Comparison of ENCODE assay signal across 33 cellular contexts in genomic region chr7:34057956-34058355, GRCh38.
DNase-seq lines count a peak whose midpoint lies in the region; ATAC-seq, FAIRE-seq and TF ChIP-seq lines count a peak whose summit lies in the region.
"Had no signal": no experiment of that assay in that cellular context is flagged by ENCODE, and none has a peak within 500 bp of the region (broad histone marks: within the 10 kb centered on the region; RNA-seq: fewer than 3 reads in every experiment).

No MANE protein-coding gene starts in this region.

- FAIRE-seq in HepG2 (lab: Jason Lieb, UNC): no peak
- FAIRE-seq: A204.1, colon, urothelium cell line had no signal

- no peaks in the 10 kb centered on the region for H3K36me3 ChIP-seq in HepG2 (replicated peaks in 1 of 2; ENCODE audit: control insufficient read depth in 1 of 2, insufficient read depth in 2 of 2, low read length in 2 of 2)
- H3K36me3 ChIP-seq in right lobe of liver: no peaks in the 10 kb centered on the region
- H3K36me3 ChIP-seq in SK-N-MC (ENCODE audit: insufficient read depth, low read length): peaks cover 9% of the 10 kb centered on the region
- H3K36me3 ChIP-seq: heart right ventricle, neutrophil, prostate gland had no signal

- H3K9ac ChIP-seq in HepG2 (ENCODE audit: insufficient read depth, low read depth, low read length) (no peak overlapping the region), SK-N-MC (ENCODE audit: insufficient read length) (peak overlapping the region; percentile 51)

- H3K4me1 ChIP-seq in HepG2 (ENCODE audit: insufficient read depth, low read length) (no peaks in the 10 kb centered on the region), right lobe of liver (no peaks in the 10 kb centered on the region)
- H3K4me1 ChIP-seq: prostate gland had no signal

- 33% methylated on average over 5 of the region's 5 CpGs for WGBS in HepG2 (ENCODE audit: low lambda C conversion rate)
- 58% methylated on average over 3 of the region's 5 CpGs for WGBS in right lobe of liver (ENCODE audit: insufficient coverage, low coverage, low lambda C conversion rate, missing lambda C conversion rate)

- TF ChIP-seq EP300 in HepG2 (IDR thresholded peaks at IDR 0.05; ENCODE audit: low read depth in 2 of 2, low read length in 2 of 2) (no peak), HepG2 (CRISPR knock-in tag; IDR thresholded peaks at IDR 0.05; ENCODE audit: borderline replicate concordance) (no peak)

- no peak overlapping the region for H2AFZ ChIP-seq in HepG2 (ENCODE audit: low read length)
- H2AFZ ChIP-seq: PC-9 had no signal

- POLR2A ChIA-PET in HepG2 (lab: Yijun Ruan, JAX): interaction anchor here (0.8 kb wide), 1 partner anchor 21 kb away, joined by 3 read pairs; no protein-coding TSS in a partner anchor

- no TSS peak for BruUV-seq in HepG2 (replicated peaks; lab: Mats Ljungman, UMichigan)

- H3K27ac ChIP-seq in HepG2 (ENCODE audit: extremely low read length, insufficient read depth, low read length) (no peak overlapping the region), right lobe of liver (no peak overlapping the region), SK-N-MC (peak overlapping the region; percentile 98)
- H3K27ac ChIP-seq: heart right ventricle, neutrophil, PC-9, prostate gland, VCaP had no signal

- H3K4me3 ChIP-seq in HepG2 (replicated peaks in 1 of 3; ENCODE audit: insufficient read depth in 1 of 3, low read depth in 2 of 3, low read length in 3 of 3) (no peak overlapping the region), right lobe of liver (no peak overlapping the region), SK-N-MC (peak overlapping the region; percentile 73; the same call in 1 of the 2 replicates)
- H3K4me3 ChIP-seq: heart right ventricle, PC-9, prostate gland had no signal

- H4K20me1 ChIP-seq in HepG2 (ENCODE audit: insufficient read depth, low read length): no peaks in the 10 kb centered on the region

- H3K9me3 ChIP-seq in HepG2 (ENCODE audit: low read length) (no peaks in the 10 kb centered on the region), right lobe of liver (no peaks in the 10 kb centered on the region), SK-N-MC (ENCODE audit: low read depth, low read length) (no peaks in the 10 kb centered on the region)
- H3K9me3 ChIP-seq: heart right ventricle, neutrophil, prostate gland had no signal

- H3K4me2 ChIP-seq in HepG2 (ENCODE audit: low read depth, low read length): no peak overlapping the region
- H3K4me2 ChIP-seq: PC-9 had no signal

- CTCF ChIA-PET in HepG2 (lab: Yijun Ruan, JAX; ENCODE audit: low intra/inter-chr PET ratio, low total read pairs): no interaction called here

- TF ChIP-seq RAD21 in HepG2 (CRISPR knock-in tag; IDR thresholded peaks at IDR 0.05): no peak

- DNase-seq in HepG2 (ENCODE audit: low spot score): no peak
- DNase-seq in right lobe of liver: no peak
- DNase-seq in SK-N-MC (ENCODE audit: low read depth, low spot score): no peak
- peak; percentile 71 for DNase-seq in islet precursor cell
- DNase-seq in 8988T: no peak
- no peak for DNase-seq in kidney tubule cell (ENCODE audit: low spot score)
- DNase-seq in activated effector memory CD4-positive, alpha-beta T cell treated with Interleukin-2 at 50 U/mL for 16 hours: no peak
- DNase-seq: activated CD4-positive, alpha-beta T cell treated with anti-CD3 and anti-CD28 coated beads for 48 hours; activated naive CD4-positive, alpha-beta T cell treated with Interleukin-2 at 50 U/mL for 16 hours; activated T-cell treated with anti-CD3 and anti-CD28 coated beads, Interleukin-2, amount 50 U/mL, for 4 hours; amniotic stem cell; DMS79; effector memory CD8-positive, alpha-beta T cell; foreskin melanocyte; GF-D8; heart right ventricle; KG1; naive B cell; NCI-H146; NCI-H526; NK-92 treated with Interleukin-12 subunit alpha and Interleukin-12 subunit beta, amount 100 ng/mL, for 24 hours; SHP77; stimulated activated naive CD4-positive, alpha-beta T cell treated with Interleukin-2 at 50 U/mL for 16 hours had no signal

- TF ChIP-seq POLR2A in HepG2 (IDR thresholded peaks at IDR 0.05; ENCODE audit: insufficient read depth in 1 of 2, low read depth in 2 of 2, low read length in 2 of 2) (no peak), right lobe of liver (IDR thresholded peaks at IDR 0.05) (no peak)

- H3K27me3 ChIP-seq in HepG2 (ENCODE audit: control insufficient read depth in 1 of 2, insufficient read depth in 2 of 2, low read length in 2 of 2) (peaks cover 0 to 4% of the 10 kb centered on the region in 2 experiments; a peak in 1 of 5 replicates), right lobe of liver (no peaks in the 10 kb centered on the region)
- H3K27me3 ChIP-seq: heart right ventricle, neutrophil had no signal

- in situ Hi-C loops in HepG2 (cut with HindIII; ENCODE audit: extremely low pct_ligation_motif_present, low pct_unique_long_range_greater_than_20kb): no loop called here

- intact Hi-C loops in HepG2 (cut with micrococcal nuclease; ENCODE audit: unreplicated experiment): no loop called here
- intact Hi-C loops in right lobe of liver (cut with DNase I): no loop called here

- ATAC-seq in HepG2 (no peak), right lobe of liver (no peak), GM19395 (IDR thresholded peaks at IDR 0.05; ENCODE audit: unreplicated experiment) (no peak)
- ATAC-seq: activated T-cell treated with anti-CD3 and anti-CD28 coated beads, Interleukin-2, amount 50 U/mL, for 4 hours; effector memory CD8-positive, alpha-beta T cell; esophagus mucosa; heart right ventricle; left lobe of liver had no signal

- no peaks in the 10 kb centered on the region for H3K79me2 ChIP-seq in HepG2 (ENCODE audit: insufficient read depth, low read length)

- no peak for TF ChIP-seq CTCF in HepG2 (CRISPR knock-in tag; IDR thresholded peaks at IDR 0.05)
- no peak for TF ChIP-seq CTCF in right lobe of liver (IDR thresholded peaks at IDR 0.05)

TF ChIP-seq in HepG2, 621 proteins besides CTCF, POLR2A, EP300 and RAD21:
- TF ChIP-seq, protein P1, sequence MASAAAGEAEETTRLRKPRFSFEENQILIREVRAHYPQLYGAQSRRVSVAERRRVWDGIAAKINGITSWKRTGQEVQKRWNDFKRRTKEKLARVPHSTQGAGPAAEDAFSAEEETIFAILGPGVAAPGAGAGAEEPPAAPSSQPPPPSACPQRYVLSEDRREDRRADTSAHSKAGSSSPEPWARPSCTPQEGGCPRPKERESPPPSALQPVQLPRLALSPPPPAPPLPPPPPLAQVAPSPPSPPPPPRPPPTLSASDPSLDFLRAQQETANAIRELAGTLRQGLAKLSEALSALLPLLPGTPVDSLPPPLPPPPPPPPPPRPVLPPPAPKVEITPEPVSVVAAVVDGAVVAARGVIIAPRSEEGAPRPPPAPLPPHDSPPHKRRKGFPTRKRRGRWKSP (CRISPR knock-in tag; IDR thresholded peaks at IDR 0.05): no peak
- peak; percentile 59; the same call in 1 of the 2 replicates for TF ChIP-seq CEBPB (IDR thresholded peaks at IDR 0.05; ENCODE audit: borderline replicate concordance, low read depth, low read length)
TF ChIP-seq in HepG2: peak in this region for 1.
